Comparison of ENCODE assay signal across 1 cellular context in the genomic region with DNA sequence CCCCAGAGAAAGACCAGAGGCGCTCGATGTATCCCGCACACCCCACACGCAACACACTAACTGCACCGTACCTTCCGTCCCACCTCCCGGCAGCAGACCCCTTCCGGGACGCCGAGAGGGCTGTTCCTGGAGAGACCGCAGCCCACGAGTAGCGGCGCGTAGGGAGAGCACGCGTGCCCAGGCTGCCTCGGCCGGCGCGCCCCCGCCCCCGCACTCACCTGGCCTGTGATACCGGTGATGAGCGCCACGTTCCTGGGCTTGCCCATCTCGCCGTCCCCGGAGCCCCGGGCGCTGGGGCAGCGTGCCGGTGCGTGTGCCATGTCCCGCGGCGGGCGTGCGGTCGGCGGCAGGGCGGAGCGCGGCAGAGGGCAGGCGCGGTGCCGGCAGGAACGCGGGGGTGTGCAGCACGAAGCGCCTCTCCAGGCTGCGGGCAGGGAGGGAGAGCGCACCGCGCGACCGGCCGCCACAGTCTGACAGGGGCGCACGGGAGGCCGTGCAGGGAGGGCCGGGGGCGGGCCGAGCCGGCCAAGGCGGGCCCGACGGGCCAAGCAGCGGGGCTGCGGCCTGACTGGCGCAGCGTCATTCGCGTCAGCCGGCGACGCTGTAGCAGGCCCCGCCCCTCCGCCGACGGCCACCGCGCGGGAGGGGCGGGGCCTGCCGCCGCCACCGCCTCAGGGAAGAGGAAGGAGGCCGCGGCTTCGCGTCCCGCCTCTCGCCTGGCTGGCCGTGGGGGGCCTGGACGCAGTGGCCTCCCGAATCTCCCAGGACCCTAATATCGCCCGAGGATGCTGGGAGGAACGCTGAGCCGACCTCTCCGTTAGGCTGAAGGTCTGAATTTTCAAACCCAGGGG.
TF ChIP-seq lines count a peak whose summit lies in the region.

Gene GMDS (minus strand): TSS at position 503 of the 851 bp plus-strand sequence.

TF ChIP-seq in WTC11, 78 proteins besides CTCF, POLR2A, EP300 and RAD21 (continued from another document and continues in another):
- TF ChIP-seq, protein P1, sequence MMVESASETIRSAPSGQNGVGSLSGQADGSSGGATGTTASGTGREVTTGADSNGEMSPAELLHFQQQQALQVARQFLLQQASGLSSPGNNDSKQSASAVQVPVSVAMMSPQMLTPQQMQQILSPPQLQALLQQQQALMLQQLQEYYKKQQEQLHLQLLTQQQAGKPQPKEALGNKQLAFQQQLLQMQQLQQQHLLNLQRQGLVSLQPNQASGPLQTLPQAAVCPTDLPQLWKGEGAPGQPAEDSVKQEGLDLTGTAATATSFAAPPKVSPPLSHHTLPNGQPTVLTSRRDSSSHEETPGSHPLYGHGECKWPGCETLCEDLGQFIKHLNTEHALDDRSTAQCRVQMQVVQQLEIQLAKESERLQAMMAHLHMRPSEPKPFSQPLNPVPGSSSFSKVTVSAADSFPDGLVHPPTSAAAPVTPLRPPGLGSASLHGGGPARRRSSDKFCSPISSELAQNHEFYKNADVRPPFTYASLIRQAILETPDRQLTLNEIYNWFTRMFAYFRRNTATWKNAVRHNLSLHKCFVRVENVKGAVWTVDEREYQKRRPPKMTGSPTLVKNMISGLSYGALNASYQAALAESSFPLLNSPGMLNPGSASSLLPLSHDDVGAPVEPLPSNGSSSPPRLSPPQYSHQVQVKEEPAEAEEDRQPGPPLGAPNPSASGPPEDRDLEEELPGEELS (CRISPR knock-in tag; IDR thresholded peaks at IDR 0.05), result peak; percentile 75; the same call in 1 of the 2 replicates
- TF ChIP-seq ARID4B (CRISPR knock-in tag; IDR thresholded peaks at IDR 0.05; ENCODE audit: borderline replicate concordance), result peak; percentile 47; the same call in 1 of the 2 replicates
- TF ChIP-seq ZBTB43 (CRISPR knock-in tag; IDR thresholded peaks at IDR 0.05), result no peak
- no peak for TF ChIP-seq EMX1 (CRISPR knock-in tag; IDR thresholded peaks at IDR 0.05)
- 0 out of 2 replicates have a peak, but pooled peaks have one; percentile 28 for TF ChIP-seq NR3C1 (CRISPR knock-in tag; conservative IDR thresholded peaks at IDR 0.05; ENCODE audit: low read depth)
- TF ChIP-seq FOXK1 (CRISPR knock-in tag; IDR thresholded peaks at IDR 0.05), result peak; percentile 44; the same call in 1 of the 2 replicates
- TF ChIP-seq MXD4 (CRISPR knock-in tag; IDR thresholded peaks at IDR 0.05; ENCODE audit: borderline replicate concordance), result no peak
- no peak for TF ChIP-seq ZNF671 (CRISPR knock-in tag; IDR thresholded peaks at IDR 0.05)
- no peak for TF ChIP-seq CREB1 (CRISPR knock-in tag; IDR thresholded peaks at IDR 0.05)
- TF ChIP-seq TP53 (CRISPR knock-in tag; IDR thresholded peaks at IDR 0.05), result no peak
- 0 out of 2 replicates have a peak, but pooled peaks have one; percentile 50 for TF ChIP-seq ATF1 (CRISPR knock-in tag; IDR thresholded peaks at IDR 0.05)
- no peak for TF ChIP-seq ATF3 (CRISPR knock-in tag; conservative IDR thresholded peaks at IDR 0.05)
- TF ChIP-seq, protein P2, sequence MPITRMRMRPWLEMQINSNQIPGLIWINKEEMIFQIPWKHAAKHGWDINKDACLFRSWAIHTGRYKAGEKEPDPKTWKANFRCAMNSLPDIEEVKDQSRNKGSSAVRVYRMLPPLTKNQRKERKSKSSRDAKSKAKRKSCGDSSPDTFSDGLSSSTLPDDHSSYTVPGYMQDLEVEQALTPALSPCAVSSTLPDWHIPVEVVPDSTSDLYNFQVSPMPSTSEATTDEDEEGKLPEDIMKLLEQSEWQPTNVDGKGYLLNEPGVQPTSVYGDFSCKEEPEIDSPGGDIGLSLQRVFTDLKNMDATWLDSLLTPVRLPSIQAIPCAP (CRISPR knock-in tag; IDR thresholded peaks at IDR 0.05), result peak; percentile 83; the same call in 1 of the 2 replicates
- TF ChIP-seq SMAD3 (CRISPR knock-in tag; IDR thresholded peaks at IDR 0.05; ENCODE audit: borderline replicate concordance), result no peak
- TF ChIP-seq NFYB (CRISPR knock-in tag; conservative IDR thresholded peaks at IDR 0.05; ENCODE audit: low read depth), result 0 out of 2 replicates have a peak, but pooled peaks have one; percentile 30
- TF ChIP-seq ZNF416 (CRISPR knock-in tag; IDR thresholded peaks at IDR 0.05), result no peak
- no peak for TF ChIP-seq IRF2 (CRISPR knock-in tag; IDR thresholded peaks at IDR 0.05; ENCODE audit: borderline replicate concordance, low read depth)
- TF ChIP-seq, protein P3, sequence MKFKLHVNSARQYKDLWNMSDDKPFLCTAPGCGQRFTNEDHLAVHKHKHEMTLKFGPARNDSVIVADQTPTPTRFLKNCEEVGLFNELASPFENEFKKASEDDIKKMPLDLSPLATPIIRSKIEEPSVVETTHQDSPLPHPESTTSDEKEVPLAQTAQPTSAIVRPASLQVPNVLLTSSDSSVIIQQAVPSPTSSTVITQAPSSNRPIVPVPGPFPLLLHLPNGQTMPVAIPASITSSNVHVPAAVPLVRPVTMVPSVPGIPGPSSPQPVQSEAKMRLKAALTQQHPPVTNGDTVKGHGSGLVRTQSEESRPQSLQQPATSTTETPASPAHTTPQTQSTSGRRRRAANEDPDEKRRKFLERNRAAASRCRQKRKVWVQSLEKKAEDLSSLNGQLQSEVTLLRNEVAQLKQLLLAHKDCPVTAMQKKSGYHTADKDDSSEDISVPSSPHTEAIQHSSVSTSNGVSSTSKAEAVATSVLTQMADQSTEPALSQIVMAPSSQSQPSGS (CRISPR knock-in tag; IDR thresholded peaks at IDR 0.05; ENCODE audit: borderline replicate concordance, low read depth), result no peak
- no peak for TF ChIP-seq RORB (CRISPR knock-in tag; IDR thresholded peaks at IDR 0.05)
- TF ChIP-seq, protein P4, sequence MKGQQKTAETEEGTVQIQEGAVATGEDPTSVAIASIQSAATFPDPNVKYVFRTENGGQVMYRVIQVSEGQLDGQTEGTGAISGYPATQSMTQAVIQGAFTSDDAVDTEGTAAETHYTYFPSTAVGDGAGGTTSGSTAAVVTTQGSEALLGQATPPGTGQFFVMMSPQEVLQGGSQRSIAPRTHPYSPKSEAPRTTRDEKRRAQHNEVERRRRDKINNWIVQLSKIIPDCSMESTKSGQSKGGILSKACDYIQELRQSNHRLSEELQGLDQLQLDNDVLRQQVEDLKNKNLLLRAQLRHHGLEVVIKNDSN (CRISPR knock-in tag; IDR thresholded peaks at IDR 0.05), result no peak
- TF ChIP-seq ZNF512 (CRISPR knock-in tag; IDR thresholded peaks at IDR 0.05; ENCODE audit: borderline replicate concordance), result no peak
- TF ChIP-seq PRRX2 (CRISPR knock-in tag; IDR thresholded peaks at IDR 0.05), result no peak
- TF ChIP-seq, protein P5, sequence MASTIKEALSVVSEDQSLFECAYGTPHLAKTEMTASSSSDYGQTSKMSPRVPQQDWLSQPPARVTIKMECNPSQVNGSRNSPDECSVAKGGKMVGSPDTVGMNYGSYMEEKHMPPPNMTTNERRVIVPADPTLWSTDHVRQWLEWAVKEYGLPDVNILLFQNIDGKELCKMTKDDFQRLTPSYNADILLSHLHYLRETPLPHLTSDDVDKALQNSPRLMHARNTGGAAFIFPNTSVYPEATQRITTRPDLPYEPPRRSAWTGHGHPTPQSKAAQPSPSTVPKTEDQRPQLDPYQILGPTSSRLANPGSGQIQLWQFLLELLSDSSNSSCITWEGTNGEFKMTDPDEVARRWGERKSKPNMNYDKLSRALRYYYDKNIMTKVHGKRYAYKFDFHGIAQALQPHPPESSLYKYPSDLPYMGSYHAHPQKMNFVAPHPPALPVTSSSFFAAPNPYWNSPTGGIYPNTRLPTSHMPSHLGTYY (CRISPR knock-in tag; IDR thresholded peaks at IDR 0.05), result no peak
- 0 out of 2 replicates have a peak, but pooled peaks have one; percentile 51 for TF ChIP-seq MAX (CRISPR knock-in tag; IDR thresholded peaks at IDR 0.05)
- TF ChIP-seq NR1H2 (CRISPR knock-in tag; IDR thresholded peaks at IDR 0.05), result no peak
- no peak for TF ChIP-seq ZNF263 (CRISPR knock-in tag; IDR thresholded peaks at IDR 0.05; ENCODE audit: low read depth)
- TF ChIP-seq CBFB (CRISPR knock-in tag; IDR thresholded peaks at IDR 0.05; ENCODE audit: low read depth), result 0 out of 2 replicates have a peak, but pooled peaks have one; percentile 69
- TF ChIP-seq ELF4 (CRISPR knock-in tag; IDR thresholded peaks at IDR 0.05; ENCODE audit: low read depth), result 0 out of 2 replicates have a peak, but pooled peaks have one; percentile 66
- no peak for TF ChIP-seq ZNF281 (CRISPR knock-in tag; IDR thresholded peaks at IDR 0.05)
- TF ChIP-seq ZNF219 (CRISPR knock-in tag; IDR thresholded peaks at IDR 0.05; ENCODE audit: borderline replicate concordance), result no peak
- TF ChIP-seq, protein P6, sequence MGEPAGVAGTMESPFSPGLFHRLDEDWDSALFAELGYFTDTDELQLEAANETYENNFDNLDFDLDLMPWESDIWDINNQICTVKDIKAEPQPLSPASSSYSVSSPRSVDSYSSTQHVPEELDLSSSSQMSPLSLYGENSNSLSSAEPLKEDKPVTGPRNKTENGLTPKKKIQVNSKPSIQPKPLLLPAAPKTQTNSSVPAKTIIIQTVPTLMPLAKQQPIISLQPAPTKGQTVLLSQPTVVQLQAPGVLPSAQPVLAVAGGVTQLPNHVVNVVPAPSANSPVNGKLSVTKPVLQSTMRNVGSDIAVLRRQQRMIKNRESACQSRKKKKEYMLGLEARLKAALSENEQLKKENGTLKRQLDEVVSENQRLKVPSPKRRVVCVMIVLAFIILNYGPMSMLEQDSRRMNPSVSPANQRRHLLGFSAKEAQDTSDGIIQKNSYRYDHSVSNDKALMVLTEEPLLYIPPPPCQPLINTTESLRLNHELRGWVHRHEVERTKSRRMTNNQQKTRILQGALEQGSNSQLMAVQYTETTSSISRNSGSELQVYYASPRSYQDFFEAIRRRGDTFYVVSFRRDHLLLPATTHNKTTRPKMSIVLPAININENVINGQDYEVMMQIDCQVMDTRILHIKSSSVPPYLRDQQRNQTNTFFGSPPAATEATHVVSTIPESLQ (CRISPR knock-in tag; IDR thresholded peaks at IDR 0.05), result no peak
- no peak for TF ChIP-seq ZNF396 (CRISPR knock-in tag; IDR thresholded peaks at IDR 0.05; ENCODE audit: borderline replicate concordance)
